In the genomic region with DNA sequence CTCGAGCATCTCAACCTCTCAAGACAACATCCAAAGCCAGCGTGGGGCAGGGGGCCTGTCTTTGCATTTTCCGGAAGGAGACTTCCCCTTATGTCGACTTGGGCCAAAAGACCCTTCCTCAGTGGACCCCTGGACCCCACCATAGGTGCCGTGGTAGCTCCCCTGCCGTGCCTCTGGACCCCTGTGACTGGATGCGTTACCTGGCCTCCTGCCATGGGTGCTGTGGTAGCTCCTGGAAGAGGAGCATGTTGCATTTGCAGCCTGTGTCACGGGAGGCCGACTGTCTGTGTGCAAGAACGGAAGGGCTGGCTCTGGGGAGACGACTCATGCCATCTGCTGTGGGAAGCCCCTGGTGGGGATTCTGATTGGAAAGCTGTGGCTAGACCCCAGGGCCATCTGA, we compare ENCODE assay signal across 22 cellular contexts.
"Had no signal": no experiment of that assay in that cellular context is flagged by ENCODE, and none has a peak within 500 bp of the region (broad histone marks: within the 10 kb centered on the region; RNA-seq: fewer than 3 reads in every experiment).

No MANE protein-coding gene starts in this region.

- ATAC-seq: left ventricle myocardium superior; lower lobe of right lung; naive thymus-derived CD4-positive, alpha-beta T cell; psoas muscle; right cardiac atrium; stimulated activated effector memory CD8-positive, alpha-beta T cell treated with anti-CD3 and anti-CD28 coated beads, Interleukin-12 subunit alpha, Interleukin-12 subunit beta, amount 100 ng/mL, for 72 hours; stimulated activated naive CD8-positive, alpha-beta T cell treated with anti-CD3 and anti-CD28 coated beads, Interleukin-15, Interleukin-2, amounts not matched to agents 100 U/mL and 50 U/mL, for 24 hours had no signal

- H3K36me3 ChIP-seq: lower lobe of right lung, ovary, tibial artery, upper lobe of left lung had no signal

- H3K9me3 ChIP-seq: lower lobe of right lung, ovary, psoas muscle, testis, tibial artery had no signal

- H3K4me1 ChIP-seq: lower lobe of right lung, psoas muscle, testis, tibial artery, upper lobe of left lung had no signal

- H3K4me3 ChIP-seq: dorsolateral prefrontal cortex, lower lobe of right lung, ovary, psoas muscle, smooth muscle cell, testis, tibial artery, upper lobe of left lung had no signal

- DNase-seq: cerebellar nuclear complex; dorsolateral prefrontal cortex; effector CD4-positive, alpha-beta T cell; head of caudate nucleus; left ventricle myocardium superior; lower lobe of right lung; naive thymus-derived CD4-positive, alpha-beta T cell; nephron progenitor cell; occipital lobe; ovary; right cardiac atrium; stimulated activated CD4-positive, alpha-beta T cell treated with anti-CD3 and anti-CD28 coated beads, Interleukin-12 subunit alpha, Interleukin-12 subunit beta, amount 100 ng/mL, for 4 hours; stimulated activated CD4-positive, alpha-beta T cell treated with anti-CD3 and anti-CD28 coated beads, Interleukin-1b, Interleukin-23, amount 100 ng/mL, for 48 hours; stimulated activated CD4-positive, alpha-beta T cell treated with anti-CD3 and anti-CD28 coated beads, Interleukin-4, amount 100 ng/mL, for 1 hour; stimulated activated naive CD8-positive, alpha-beta T cell treated with anti-CD3 and anti-CD28 coated beads, Interleukin-15, Interleukin-2, amounts not matched to agents 100 U/mL and 50 U/mL, for 24 hours; substantia nigra; testis; upper lobe of left lung had no signal
